Comparison of ENCODE assay signal across 15 cellular contexts in the genomic region with DNA sequence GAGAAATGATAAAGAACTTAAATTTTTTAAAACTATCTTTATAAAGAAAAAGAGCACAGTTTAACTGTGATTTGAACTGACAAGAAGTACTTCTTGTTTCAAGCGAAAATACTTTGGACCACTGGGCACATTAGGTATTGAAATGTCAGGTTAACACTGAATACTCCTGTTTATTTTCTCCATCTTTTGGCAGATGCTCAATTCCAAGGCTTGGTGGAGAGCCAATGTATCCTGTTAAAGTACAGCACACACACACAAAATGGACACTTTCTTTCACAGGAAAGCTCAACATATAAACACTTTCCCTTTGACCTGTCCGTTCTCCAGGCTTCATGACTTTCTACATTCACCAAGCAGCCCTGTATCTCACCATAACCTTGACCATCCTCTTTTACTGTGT. TPM values are rescaled to one million over a fixed set of nuclear protein-coding genes. Genes with fewer than 3 reads are reported as not detected.
A peak's percentile ranks its signal among the peaks of the same experiment; 100 is the strongest.
DNase-seq lines count a peak whose midpoint lies in the region; ATAC-seq and TF ChIP-seq lines count a peak whose summit lies in the region.
"Had no signal": no experiment of that assay in that cellular context is flagged by ENCODE, and none has a peak within 500 bp of the region (broad histone marks: within the 10 kb centered on the region; RNA-seq: fewer than 3 reads in every experiment).

No MANE protein-coding gene starts in this region.

- intact Hi-C loops in sciatic nerve (cut with DNase I) = no loop called here

- H3K27me3 ChIP-seq in H7 (ENCODE audit: control insufficient read depth, insufficient read depth, low read length) = no peaks in the 10 kb centered on the region

- peak; percentile 56 for DNase-seq in COR-L47 (lab: John Stamatoyannopoulos, UW)
- DNase-seq in NCI-H446 treated with DMSO at 0.1 percent for 48 hours (lab: John Stamatoyannopoulos, UW) = peak; percentile 51
- DNase-seq in fibroblast of pulmonary artery (ENCODE audit: low read depth) = peak; percentile 61
- DNase-seq in sciatic nerve (ENCODE audit: low spot score) = no peak
- no peak for DNase-seq in H7
- DNase-seq in HuH-7 (ENCODE audit: low spot score) = no peak
- no peak for DNase-seq in NCI-H2107 treated with DMSO at 0.1 percent for 48 hours (lab: John Stamatoyannopoulos, UW; ENCODE audit: unreplicated experiment)
- DNase-seq: activated CD4-positive, alpha-beta T cell treated with anti-CD3 and anti-CD28 coated beads for 1 hour; activated T-cell treated with anti-CD3 and anti-CD28 coated beads, Interleukin-2, amount 50 U/mL, for 1 hour; effector CD4-positive, alpha-beta T cell; EL; occipital lobe; stimulated activated CD8-positive, alpha-beta memory T cell treated with anti-CD3 and anti-CD28 coated beads, Interleukin-4, amount 100 ng/mL, for 48 hours had no signal

- H3K4me3 ChIP-seq in fibroblast of pulmonary artery (replicated peaks; ENCODE audit: low read depth, low read length) (no peak overlapping the region), H7 (ENCODE audit: insufficient read depth, low read depth, low read length) (no peak overlapping the region)
- H3K4me3 ChIP-seq: HAP-1 had no signal

- no peak for TF ChIP-seq CTCF in fibroblast of pulmonary artery (IDR thresholded peaks at IDR 0.05; ENCODE audit: low read length, missing control alignments)

- no peaks in the 10 kb centered on the region for H3K36me3 ChIP-seq in H7 (replicated peaks; ENCODE audit: control insufficient read depth, insufficient read depth, low read length)
- H3K36me3 ChIP-seq: HAP-1 had no signal

- peak; percentile 38 for ATAC-seq in sciatic nerve
- ATAC-seq in GM18517 (IDR thresholded peaks at IDR 0.05; ENCODE audit: unreplicated experiment) = no peak

RNA-seq across cellular contexts. Expression of a gene that starts 32.6 kb away (rescaled TPM):
- 93.5 TPM for total RNA-seq in sciatic nerve
- 107 and 129 TPM in 2 replicates for total RNA-seq in H7 (2014; rRNA removed; shearing (Covaris generic))

Comparison
In these comparisons a context has a peak if more than half of its experiments do, and no peak if none do; other contexts are left out.
1. DNase-seq: peak in COR-L47 (single experiment), NCI-H446 treated with DMSO at 0.1 percent for 48 hours (single experiment) and fibroblast of pulmonary artery (single experiment); none in sciatic nerve (single experiment), H7 (single experiment), HuH-7 (single experiment) and NCI-H2107 treated with DMSO at 0.1 percent for 48 hours (single experiment).